ENCODE assay signal across 26 cellular contexts in the genomic region with DNA sequence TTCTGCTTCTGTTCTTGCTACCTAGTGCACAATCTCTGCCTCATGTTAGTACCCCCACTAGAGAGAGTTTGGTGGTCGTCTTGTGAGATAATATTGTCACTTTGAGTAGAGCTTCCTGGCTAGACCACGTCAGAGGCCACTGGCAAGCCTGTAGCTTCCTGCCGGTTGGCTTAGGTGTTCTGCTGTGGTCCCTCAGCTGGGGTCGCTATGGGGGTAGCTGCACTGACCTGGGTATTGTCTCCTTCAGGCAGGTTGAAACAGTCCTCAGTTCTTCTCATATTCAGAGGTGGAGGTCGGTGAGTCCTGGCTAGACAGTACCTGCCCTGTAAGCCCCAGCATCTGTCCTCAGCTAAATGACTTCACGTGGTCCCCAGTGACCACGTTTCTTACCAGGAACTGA.
"Had no signal": no experiment of that assay in that cellular context is flagged by ENCODE, and none has a peak within 500 bp of the region (broad histone marks: within the 10 kb centered on the region; RNA-seq: fewer than 3 reads in every experiment).

No MANE protein-coding gene starts in this region.

- H3K4me1 ChIP-seq: gastroesophageal sphincter, heart left ventricle, left lung, lower lobe of right lung had no signal

- H3K36me3 ChIP-seq: gastroesophageal sphincter, heart left ventricle, left lung, lower lobe of right lung had no signal

- H3K36me3 Mint-ChIP-seq: immature natural killer cell, memory B cell had no signal

- H3K27me3 ChIP-seq: foreskin keratinocyte had no signal

- H3K9me3 Mint-ChIP-seq: immature natural killer cell had no signal

- H3K79me2 ChIP-seq: hepatocyte had no signal

- DNase-seq: dermis blood vessel endothelial cell; dorsolateral prefrontal cortex; effector CD4-positive, alpha-beta T cell; effector memory CD4-positive, alpha-beta T cell; erythroblast; foreskin keratinocyte; heart left ventricle; hypothalamus; immature natural killer cell; left cardiac atrium; left lung; left ventricle myocardium superior; lower lobe of right lung; mammary epithelial cell; mesendoderm; midbrain had no signal

- H2AFZ ChIP-seq: hepatocyte had no signal

- H3K9me3 ChIP-seq: gastroesophageal sphincter, heart left ventricle, left lung, lower lobe of right lung had no signal

- H3K4me2 ChIP-seq: hepatocyte had no signal

- H3K4me3 Mint-ChIP-seq: immature natural killer cell, memory B cell had no signal

- H3K4me3 ChIP-seq: coronary artery, dorsolateral prefrontal cortex, gastroesophageal sphincter, heart left ventricle, hepatocyte, left lung, lower lobe of right lung had no signal

- H3K4me1 Mint-ChIP-seq: immature natural killer cell, memory B cell had no signal

- ATAC-seq: esophagus mucosa, foreskin keratinocyte, gastroesophageal sphincter, heart left ventricle, left cardiac atrium, left lung, left ventricle myocardium superior, lower lobe of right lung had no signal

- H3K27ac Mint-ChIP-seq: immature natural killer cell, memory B cell had no signal

- H3K27ac ChIP-seq: coronary artery, dorsolateral prefrontal cortex, epithelial cell of prostate, foreskin keratinocyte, gastroesophageal sphincter, heart left ventricle, hepatocyte, left lung, lower lobe of right lung had no signal

- FAIRE-seq: colon, endometrium, frontal cortex, keratinocyte had no signal
